18 cellular contexts compared by ENCODE assay signal in the genomic region with DNA sequence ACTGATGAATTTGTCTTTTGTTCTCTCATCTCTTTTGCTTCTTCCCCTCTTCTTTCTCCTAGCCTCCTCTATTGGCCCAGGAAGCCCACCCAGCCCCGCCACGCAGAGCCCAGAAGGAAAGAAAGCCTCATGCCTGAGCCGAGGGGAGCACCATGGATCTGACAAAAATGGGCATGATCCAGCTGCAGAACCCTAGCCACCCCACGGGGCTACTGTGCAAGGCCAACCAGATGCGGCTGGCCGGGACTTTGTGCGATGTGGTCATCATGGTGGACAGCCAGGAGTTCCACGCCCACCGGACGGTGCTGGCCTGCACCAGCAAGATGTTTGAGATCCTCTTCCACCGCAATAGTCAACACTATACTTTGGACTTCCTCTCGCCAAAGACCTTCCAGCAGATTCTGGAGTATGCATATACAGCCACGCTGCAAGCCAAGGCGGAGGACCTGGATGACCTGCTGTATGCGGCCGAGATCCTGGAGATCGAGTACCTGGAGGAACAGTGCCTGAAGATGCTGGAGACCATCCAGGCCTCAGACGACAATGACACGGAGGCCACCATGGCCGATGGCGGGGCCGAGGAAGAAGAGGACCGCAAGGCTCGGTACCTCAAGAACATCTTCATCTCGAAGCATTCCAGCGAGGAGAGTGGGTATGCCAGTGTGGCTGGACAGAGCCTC. TPM values are rescaled to one million over a fixed set of nuclear protein-coding genes. Genes with fewer than 3 reads are reported as not detected.
DNase-seq lines count a peak whose midpoint lies in the region; ATAC-seq lines count a peak whose summit lies in the region.
"Had no signal": no experiment of that assay in that cellular context is flagged by ENCODE, and none has a peak within 500 bp of the region (broad histone marks: within the 10 kb centered on the region; RNA-seq: fewer than 3 reads in every experiment).

No MANE protein-coding gene starts in this region.

- DNase-seq in right cardiac atrium (peak; percentile 63 to 86 (median 67)), DMS 273 treated with DMSO at 0.1 percent for 48 hours (lab: John Stamatoyannopoulos, UW) (no peak), epidermal melanocyte (ENCODE audit: insufficient read length, low spot score) (no peak), T1000 (lab: John Stamatoyannopoulos, UW) (no peak)
- DNase-seq: activated CD4-positive, alpha-beta T cell treated with anti-CD3 and anti-CD28 coated beads for 48 hours; GDM1; kidney glomerular epithelial cell; naive B cell; NCI-H146; NCI-H446; retina; SHP77 treated with DMSO at 0.1 percent for 48 hours; stimulated activated CD4-positive, alpha-beta T cell treated with anti-CD3 and anti-CD28 coated beads, Interleukin-2, amount 100 ng/mL, for 24 hours had no signal

- WGBS in right cardiac atrium = 90% methylated on average over 26 of the region's 26 CpGs

- intact Hi-C loops in right cardiac atrium (cut with DNase I) = loop anchor here (5.0 to 10.0 kb wide), 3 partner anchors 109 to 122 kb away; no protein-coding TSS in a partner anchor

- ATAC-seq in right cardiac atrium (no peak), GM19397 (IDR thresholded peaks at IDR 0.05; ENCODE audit: unreplicated experiment) (no peak)

- H3K4me1 ChIP-seq in ACC112 (ENCODE audit: control insufficient read depth, insufficient read depth, low read length, unreplicated experiment) = peaks cover 16% of the 10 kb centered on the region
- peaks cover 51% of the 10 kb centered on the region for H3K4me1 ChIP-seq in right cardiac atrium (ENCODE audit: control insufficient read depth, insufficient read depth, low read length)
- peaks cover 53% of the 10 kb centered on the region for H3K4me1 ChIP-seq in skeletal muscle satellite cell (ENCODE audit: control insufficient read depth, insufficient read depth, low read length)

- no peak overlapping the region for H3K9ac ChIP-seq in skeletal muscle satellite cell (ENCODE audit: low read depth, low read length)

- no peaks in the 10 kb centered on the region for H3K27me3 ChIP-seq in ACC112 (ENCODE audit: insufficient read depth, low read length)
- no peaks in the 10 kb centered on the region for H3K27me3 ChIP-seq in right cardiac atrium (ENCODE audit: control insufficient read depth, insufficient read depth)
- H3K27me3 ChIP-seq in skeletal muscle satellite cell (ENCODE audit: control insufficient read depth, insufficient read depth, low read length) = no peaks in the 10 kb centered on the region

- H3K27ac ChIP-seq in ACC112 (ENCODE audit: low read depth, low read length) (no peak overlapping the region), angular gyrus (ENCODE audit: low read depth, low read length) (peak overlapping the region; percentile 68), right cardiac atrium (ENCODE audit: low read length) (no peak overlapping the region)

- no peak overlapping the region for H2AFZ ChIP-seq in ACC112 (ENCODE audit: low read length, unreplicated experiment)

- H3K4me3 ChIP-seq in ACC112 (ENCODE audit: low read depth, low read length) (peak overlapping the region; percentile 26; the same call in 1 of the 2 replicates), right cardiac atrium (ENCODE audit: low read length) (peak overlapping the region; percentile 41), skeletal muscle satellite cell (ENCODE audit: low read length) (no peak overlapping the region)

- H3K79me2 ChIP-seq in ACC112 (ENCODE audit: control insufficient read depth, insufficient read depth, low read length, unreplicated experiment) = peaks cover 83% of the 10 kb centered on the region

- H3K4me2 ChIP-seq in skeletal muscle satellite cell (ENCODE audit: low read length) = peak overlapping the region; percentile 78

- H3K9me3 ChIP-seq in right cardiac atrium (ENCODE audit: control insufficient read depth, low read length) (no peaks in the 10 kb centered on the region), skeletal muscle satellite cell (replicated peaks; ENCODE audit: low read length) (no peaks in the 10 kb centered on the region)

- H3K36me3 ChIP-seq in ACC112 (ENCODE audit: insufficient read depth, low read length) = peaks cover 34% of the 10 kb centered on the region
- H3K36me3 ChIP-seq in skeletal muscle satellite cell (ENCODE audit: insufficient read depth, low read length) = peaks cover 50% of the 10 kb centered on the region

RNA-seq across cellular contexts. Expression of gene ZBTB16, which starts 3.8 kb away (rescaled TPM):
- total RNA-seq in right cardiac atrium = 10 to 100 TPM; 61.5 to 89.7 (median 79.4) TPM
- polyA plus RNA-seq in right cardiac atrium = 49.8 TPM
- total RNA-seq in skeletal muscle satellite cell (2012; rRNA removed) = 32.5 and 36.2 TPM in 2 replicates
- total RNA-seq: HT1080 had no signal

Comparison
In these comparisons a context has a peak if more than half of its experiments do, and no peak if none do; other contexts are left out.
1. DNase-seq: peak in right cardiac atrium (3 of 3); none in DMS 273 treated with DMSO at 0.1 percent for 48 hours (single experiment), epidermal melanocyte (single experiment) and T1000 (single experiment).